ENCODE assay signal across 8 cellular contexts in genomic region chr1:236524142-236524891, GRCh38. TPM values are rescaled to one million over a fixed set of nuclear protein-coding genes. Genes with fewer than 3 reads are reported as not detected.
DNase-seq lines count a peak whose midpoint lies in the region; ATAC-seq, FAIRE-seq and TF ChIP-seq lines count a peak whose summit lies in the region.

No MANE protein-coding gene starts in this region.

- H3K4me1 ChIP-seq in neural progenitor cell (peaks cover 7% of the 10 kb centered on the region), tibial artery (peaks cover 0 to 11% (median 2%) of the 10 kb centered on the region in 4 donors)

- no peaks in the 10 kb centered on the region for H3K36me3 Mint-ChIP-seq in neural progenitor cell

- H3K4me1 Mint-ChIP-seq in neural progenitor cell: peaks cover 10% of the 10 kb centered on the region

- H3K9ac ChIP-seq in neural progenitor cell: no peak overlapping the region

- no peak overlapping the region for H3K27ac Mint-ChIP-seq in neural progenitor cell

- intact Hi-C loops in tibial artery (cut with DNase I; ENCODE audit: low total_unique reads): loop anchor here (5.0 to 10.0 kb wide), 2 partner anchors 242 to 420 kb away; partner anchors contain the start of gene ERO1B

- H3K36me3 ChIP-seq in neural progenitor cell (no peaks in the 10 kb centered on the region), tibial artery (peaks cover 0 to 25% (median 12%) of the 10 kb centered on the region in 3 donors)

- H3K4me3 Mint-ChIP-seq in neural progenitor cell: peak overlapping the region; percentile 88

- H3F3A ChIP-seq in neural progenitor cell (ENCODE audit: low read depth): peaks cover 9% of the 10 kb centered on the region

- peaks cover 26% of the 10 kb centered on the region for H3K27me3 ChIP-seq in neural progenitor cell
- no peaks in the 10 kb centered on the region for H3K27me3 ChIP-seq in tibial artery

- H3K9me3 Mint-ChIP-seq in neural progenitor cell: no peaks in the 10 kb centered on the region

- peak overlapping the region; percentile 98 for H3K4me3 ChIP-seq in Jurkat, Clone E6-1 (ENCODE audit: low read length)
- H3K4me3 ChIP-seq in neural progenitor cell (peak overlapping the region; percentile 52), tibial artery (peak overlapping the region; percentile 87 to 92)

- H3K27ac ChIP-seq in neural progenitor cell (no peak overlapping the region), tibial artery (peak overlapping the region; percentile 83 to 85)

- no peaks in the 10 kb centered on the region for H3K79me2 ChIP-seq in neural progenitor cell (ENCODE audit: low read depth)

- H4K20me1 ChIP-seq in neural progenitor cell (ENCODE audit: low read depth): no peaks in the 10 kb centered on the region

- H3K27me3 Mint-ChIP-seq in neural progenitor cell (ENCODE audit: insufficient read depth, low read depth): peaks cover 4% of the 10 kb centered on the region

- peak overlapping the region; percentile 90 for H2AFZ ChIP-seq in neural progenitor cell (replicated peaks)

- DNase-seq in Daoy (ENCODE audit: low read depth): peak; percentile 79
- DNase-seq in Jurkat, Clone E6-1 (ENCODE audit: low read depth, low spot score): peak; percentile 80
- peak; percentile 61 to 82 for DNase-seq in SHP77 (lab: John Stamatoyannopoulos, UW)
- DNase-seq in activated gamma-delta T cell treated with anti-CD3 and anti-CD28 coated beads, Interleukin-2, amount 50 U/mL, for 16 hours (ENCODE audit: low read depth): peak; percentile 42
- peak; percentile 45 to 63 for DNase-seq in frontal cortex (ENCODE audit: low spot score in 2 of 2)
- peak; percentile 68 for DNase-seq in neural progenitor cell (ENCODE audit: low spot score)
- peak in 1 of 2 donors; percentile 43 for DNase-seq in tibial artery

- no peaks in the 10 kb centered on the region for H3K9me3 ChIP-seq in neural progenitor cell (ENCODE audit: low read depth)
- H3K9me3 ChIP-seq in tibial artery: no peaks in the 10 kb centered on the region

- peak; percentile 88 for ATAC-seq in GM21717 (IDR thresholded peaks at IDR 0.05; ENCODE audit: unreplicated experiment)

- FAIRE-seq in frontal cortex (lab: Jason Lieb, UNC): no peak

- TF ChIP-seq CTCF in neural progenitor cell (IDR thresholded peaks at IDR 0.05) (no peak), tibial artery (IDR thresholded peaks at IDR 0.05) (no peak)

- peak overlapping the region; percentile 90 for H3K4me2 ChIP-seq in neural progenitor cell

RNA-seq across cellular contexts. Expression of gene LGALS8, which starts 0.5 kb away (rescaled TPM):
- 89.3 and 97.9 TPM in 2 replicates for total RNA-seq in Daoy (2014; rRNA removed; shearing (Covaris generic))
- 37.8 TPM for polyA plus RNA-seq in Jurkat, Clone E6-1 (2012; ENCODE audit: insufficient read depth, insufficient read length)
- total RNA-seq in frontal cortex: 66.0 TPM
- total RNA-seq in neural progenitor cell (ENCODE audit: low replicate concordance): 17.4 and 28.1 TPM in 2 replicates
